30 cellular contexts compared by ENCODE assay signal in genomic region chr4:5816851-5817375, GRCh38.
"Had no signal": no experiment of that assay in that cellular context is flagged by ENCODE, and none has a peak within 500 bp of the region (broad histone marks: within the 10 kb centered on the region; RNA-seq: fewer than 3 reads in every experiment).

No MANE protein-coding gene starts in this region.

- DNase-seq: heart left ventricle; hypothalamus; immature natural killer cell; kidney; left colon; left lung; lower lobe of right lung; mammary epithelial cell; mesenchymal stem cell; naive B cell; natural killer cell; nephron progenitor cell; occipital lobe; retina; stimulated activated CD4-positive, alpha-beta T cell treated with anti-CD3 and anti-CD28 coated beads, Interleukin-1b, Interleukin-23, amount 100 ng/mL, for 48 hours; stimulated activated CD4-positive, alpha-beta T cell treated with anti-CD3 and anti-CD28 coated beads, Interleukin-2, amount 100 ng/mL, for 48 hours; stimulated activated CD4-positive, alpha-beta T cell treated with anti-CD3 and anti-CD28 coated beads, Interleukin-4, amount 100 ng/mL, for 4 hours; stimulated activated naive B cell treated with anti-CD40 and anti-IgM and Interleukin-4, amounts not matched to agents 10 μg/mL and 1 μg/mL and 100 μg/mL, for 72 hours; substantia nigra had no signal

- H3K4me1 ChIP-seq: heart left ventricle, left lung, lower lobe of right lung, neural progenitor cell, parathyroid adenoma, prostate gland, tibial nerve, vagina had no signal

- H3K27ac ChIP-seq: heart left ventricle, left lung, lower lobe of right lung, neural progenitor cell, neutrophil, parathyroid adenoma, prostate gland, tibial nerve, vagina had no signal

- H3K27ac Mint-ChIP-seq: immature natural killer cell; mesothelial cell of epicardium; natural killer cell; nephron progenitor cell; neural progenitor cell; stimulated activated naive B cell treated with anti-CD40 and anti-IgM and Interleukin-4, amounts not matched to agents 10 μg/mL and 1 μg/mL and 100 μg/mL, for 72 hours; stimulated activated naive CD8-positive, alpha-beta T cell treated with anti-CD3 and anti-CD28 coated beads, Interleukin-15, Interleukin-2, amounts not matched to agents 100 ng/mL and 50 ng/mL, for 24 hours; type B pancreatic cell had no signal

- H3K4me1 Mint-ChIP-seq: immature natural killer cell, mesothelial cell of epicardium, natural killer cell, neural progenitor cell had no signal

- H3K36me3 ChIP-seq: neural progenitor cell, neutrophil, prostate gland had no signal

- H3K36me3 Mint-ChIP-seq: immature natural killer cell; naive B cell; natural killer cell; stimulated activated naive B cell treated with anti-CD40 and anti-IgM and Interleukin-4, amounts not matched to agents 10 μg/mL and 1 μg/mL and 100 μg/mL, for 72 hours had no signal

- H3K9me3 ChIP-seq: heart left ventricle, left lung, lower lobe of right lung, neutrophil, prostate gland, tibial nerve, vagina had no signal

- H3K4me3 Mint-ChIP-seq: immature natural killer cell; mesothelial cell of epicardium; naive B cell; natural killer cell; nephron progenitor cell; neural progenitor cell; stimulated activated naive B cell treated with anti-CD40 and anti-IgM and Interleukin-4, amounts not matched to agents 10 μg/mL and 1 μg/mL and 100 μg/mL, for 72 hours; stimulated activated naive CD8-positive, alpha-beta T cell treated with anti-CD3 and anti-CD28 coated beads, Interleukin-15, Interleukin-2, amounts not matched to agents 100 ng/mL and 50 ng/mL, for 24 hours; type B pancreatic cell had no signal

- ATAC-seq: heart left ventricle; left colon; left lung; lower lobe of right lung; natural killer cell; right cardiac atrium; stimulated activated naive B cell treated with anti-CD40 and anti-IgM and Interleukin-4, amounts not matched to agents 10 μg/mL and 1 μg/mL and 100 μg/mL, for 72 hours had no signal

- H3K9me3 Mint-ChIP-seq: immature natural killer cell; mesothelial cell of epicardium; naive B cell; natural killer cell; nephron progenitor cell; neural progenitor cell; stimulated activated naive B cell treated with anti-CD40 and anti-IgM and Interleukin-4, amounts not matched to agents 10 μg/mL and 1 μg/mL and 100 μg/mL, for 72 hours; stimulated activated naive CD8-positive, alpha-beta T cell treated with anti-CD3 and anti-CD28 coated beads, Interleukin-15, Interleukin-2, amounts not matched to agents 100 ng/mL and 50 ng/mL, for 24 hours; type B pancreatic cell had no signal

- H3K4me3 ChIP-seq: heart left ventricle, left lung, lower lobe of right lung, neural progenitor cell, prostate gland, smooth muscle cell, tibial nerve, vagina had no signal

- H3K27me3 Mint-ChIP-seq: stimulated activated naive CD8-positive, alpha-beta T cell treated with anti-CD3 and anti-CD28 coated beads, Interleukin-15, Interleukin-2, amounts not matched to agents 100 ng/mL and 50 ng/mL, for 24 hours; type B pancreatic cell had no signal

- H3K27me3 ChIP-seq: heart left ventricle, left lung, neural progenitor cell, tibial nerve, vagina had no signal
